29 cellular contexts compared by ENCODE assay signal in the genomic region with DNA sequence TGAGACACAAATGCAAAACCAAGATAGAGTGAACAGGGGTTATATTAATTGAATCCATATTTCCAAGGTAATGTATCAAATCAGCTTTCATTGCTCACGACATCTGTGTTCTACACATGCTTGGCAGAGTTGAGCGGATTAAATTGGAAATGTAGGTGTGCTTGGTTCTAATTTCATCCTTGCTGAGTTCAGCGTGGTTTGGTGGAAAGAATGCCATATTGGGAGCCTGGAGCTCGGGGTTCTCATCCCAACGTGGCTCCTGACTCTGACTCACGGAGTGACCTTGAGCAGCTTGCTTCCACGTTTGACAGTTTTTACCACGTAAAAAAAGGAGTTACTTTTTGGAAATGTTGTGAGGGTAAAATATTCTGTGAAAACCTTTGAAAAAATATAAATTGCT.
"Had no signal": no experiment of that assay in that cellular context is flagged by ENCODE, and none has a peak within 500 bp of the region (broad histone marks: within the 10 kb centered on the region; RNA-seq: fewer than 3 reads in every experiment).

No MANE protein-coding gene starts in this region.

- H3K27ac Mint-ChIP-seq: activated B cell treated with CpG ODN at 0.5 μM for 24 hours; activated CD8-positive, alpha-beta T cell treated with anti-CD3 and anti-CD28 coated beads for 36 hours; dendritic cell treated with granulocyte-macrophage colony-stimulating factor and Interleukin-4, amounts not matched to agents 40 ng/mL and 50 ng/mL, for 4 days; endodermal cell had no signal

- H3K27ac ChIP-seq: body of pancreas, coronary artery had no signal

- H3K4me3 ChIP-seq: body of pancreas, coronary artery, dorsolateral prefrontal cortex, heart left ventricle had no signal

- DNase-seq: activated B cell treated with CpG ODN at 0.5 μM for 24 hours; activated CD4-positive, alpha-beta T cell treated with anti-CD3 and anti-CD28 coated beads for 48 hours; activated CD4-positive, alpha-beta T cell treated with anti-CD3 and anti-CD28 coated beads, Interleukin-2, amount 50 U/mL, for 1 hour; activated CD4-positive, alpha-beta T cell treated with anti-CD3 and anti-CD28 coated beads, Interleukin-2, amount 50 U/mL, for 48 hours; activated CD8-positive, alpha-beta memory T cell treated with anti-CD3 and anti-CD28 coated beads for 24 hours; activated CD8-positive, alpha-beta T cell treated with anti-CD3 and anti-CD28 coated beads for 36 hours; activated effector memory CD4-positive, alpha-beta T cell treated with Interleukin-2 at 50 U/mL for 16 hours; activated gamma-delta T cell treated with Interleukin-2 at 50 U/mL for 16 hours; activated naive CD4-positive, alpha-beta T cell treated with anti-CD3 and anti-CD28 coated beads, Interleukin-2, amount 50 U/mL, for 16 hours; activated naive CD4-positive, alpha-beta T cell treated with Interleukin-2 at 50 U/mL for 16 hours; activated T-cell treated with anti-CD3 and anti-CD28 coated beads, Interleukin-2, amount 50 U/mL, for 4 hours; amygdala; aorta; body of pancreas; dorsolateral prefrontal cortex; effector memory CD4-positive, alpha-beta T cell; endodermal cell; foreskin fibroblast; heart left ventricle; T-helper 1 cell; T1000; WERI-Rb-1 had no signal

- H3K4me3 Mint-ChIP-seq: activated B cell treated with CpG ODN at 0.5 μM for 24 hours; activated CD8-positive, alpha-beta T cell treated with anti-CD3 and anti-CD28 coated beads for 36 hours; activated naive CD8-positive, alpha-beta T cell; activated T-cell treated with anti-CD3 and anti-CD28 coated beads, Interleukin-2, amount 50 U/mL, for 4 hours; activated T-helper 17 cell treated with anti-CD3 and anti-CD28 coated beads, Interleukin-2, amount 50 U/mL, for 72 hours; central memory CD8-positive, alpha-beta T cell; dendritic cell treated with granulocyte-macrophage colony-stimulating factor and Interleukin-4, amounts not matched to agents 40 ng/mL and 50 ng/mL, for 4 days; endodermal cell had no signal

- ATAC-seq: activated CD4-positive, CD25-positive, alpha-beta regulatory T cell treated with anti-CD3 and anti-CD28 coated beads, Interleukin-2, amount 50 U/mL, for 24 hours; activated CD8-positive, alpha-beta T cell treated with anti-CD3 and anti-CD28 coated beads for 36 hours; activated T-cell treated with anti-CD3 and anti-CD28 coated beads, Interleukin-2, amount 50 U/mL, for 4 hours; activated T-helper 17 cell treated with anti-CD3 and anti-CD28 coated beads, Interleukin-2, amount 50 U/mL, for 72 hours; body of pancreas; esophagus mucosa; heart left ventricle had no signal

- H3K4me1 ChIP-seq: body of pancreas had no signal

- H3K4me1 Mint-ChIP-seq: activated B cell treated with CpG ODN at 0.5 μM for 24 hours; activated T-helper 17 cell treated with anti-CD3 and anti-CD28 coated beads, Interleukin-2, amount 50 U/mL, for 72 hours; central memory CD8-positive, alpha-beta T cell had no signal

- H3K27me3 Mint-ChIP-seq: activated B cell treated with CpG ODN at 0.5 μM for 24 hours; activated CD8-positive, alpha-beta T cell treated with anti-CD3 and anti-CD28 coated beads for 36 hours; activated naive CD8-positive, alpha-beta T cell; activated T-helper 17 cell treated with anti-CD3 and anti-CD28 coated beads, Interleukin-2, amount 50 U/mL, for 72 hours; central memory CD8-positive, alpha-beta T cell; dendritic cell treated with granulocyte-macrophage colony-stimulating factor and Interleukin-4, amounts not matched to agents 40 ng/mL and 50 ng/mL, for 4 days had no signal

- H3K9me3 ChIP-seq: body of pancreas, heart left ventricle had no signal

- H3K27me3 ChIP-seq: body of pancreas, dorsolateral prefrontal cortex, heart left ventricle had no signal
